In genomic region chr1:87956072-87956471, GRCh38 we compare ENCODE assay signal across 12 cellular contexts.
DNase-seq lines count a peak whose midpoint lies in the region; ATAC-seq and TF ChIP-seq lines count a peak whose summit lies in the region.
"Had no signal": no experiment of that assay in that cellular context is flagged by ENCODE, and none has a peak within 500 bp of the region (broad histone marks: within the 10 kb centered on the region; RNA-seq: fewer than 3 reads in every experiment).

No MANE protein-coding gene starts in this region.

- no peak overlapping the region for H2AFZ ChIP-seq in hepatocyte
- H2AFZ ChIP-seq: PC-9 had no signal

- ATAC-seq in GM21390 (IDR thresholded peaks at IDR 0.05; ENCODE audit: unreplicated experiment): no peak

- no peaks in the 10 kb centered on the region for H3K27me3 ChIP-seq in hepatocyte
- no peaks in the 10 kb centered on the region for H3K27me3 ChIP-seq in uterus
- no peaks in the 10 kb centered on the region for H3K27me3 ChIP-seq in suprapubic skin

- no peaks in the 10 kb centered on the region for H3K9me2 ChIP-seq in hepatocyte (replicated peaks; ENCODE audit: insufficient read depth)

- H3K27ac ChIP-seq in hepatocyte: peak overlapping the region; percentile 48
- no peak overlapping the region for H3K27ac ChIP-seq in uterus
- no peak overlapping the region for H3K27ac ChIP-seq in suprapubic skin
- H3K27ac ChIP-seq: 22Rv1, PC-9 had no signal

- H3K9me3 ChIP-seq in hepatocyte (ENCODE audit: low read depth) (no peaks in the 10 kb centered on the region), uterus (no peaks in the 10 kb centered on the region), suprapubic skin (no peaks in the 10 kb centered on the region)

- TF ChIP-seq CTCF in hepatocyte (IDR thresholded peaks at IDR 0.05; ENCODE audit: poor library complexity): no peak
- TF ChIP-seq CTCF in uterus (IDR thresholded peaks at IDR 0.05): no peak
- TF ChIP-seq CTCF in suprapubic skin (IDR thresholded peaks at IDR 0.05): no peak

- intact Hi-C loops in uterus (cut with DNase I; ENCODE audit: low total_unique reads): no loop called here

- 45% methylated on average over 6 of the region's 6 CpGs for WGBS in hepatocyte (ENCODE audit: low lambda C conversion rate, missing lambda C conversion rate)
- 60% methylated on average over 6 of the region's 6 CpGs for WGBS in suprapubic skin

- H3K36me3 ChIP-seq in hepatocyte (replicated peaks; ENCODE audit: insufficient read depth, low read depth): no peaks in the 10 kb centered on the region
- no peaks in the 10 kb centered on the region for H3K36me3 ChIP-seq in uterus
- no peaks in the 10 kb centered on the region for H3K36me3 ChIP-seq in suprapubic skin

- no peak for TF ChIP-seq POLR2A in uterus (IDR thresholded peaks at IDR 0.05)
- no peak for TF ChIP-seq POLR2A in suprapubic skin (IDR thresholded peaks at IDR 0.05)

- H3K79me2 ChIP-seq in hepatocyte: no peaks in the 10 kb centered on the region

- no peak overlapping the region for H3K4me2 ChIP-seq in hepatocyte
- H3K4me2 ChIP-seq: PC-9 had no signal

- DNase-seq in NCI-H82 (lab: John Stamatoyannopoulos, UW) (peak; percentile 36), NCI-H82 treated with DMSO at 0.1 percent for 48 hours (lab: John Stamatoyannopoulos, UW; ENCODE audit: unreplicated experiment) (no peak), brain pericyte (ENCODE audit: low read depth, low spot score) (peak; percentile 13), hepatocyte (ENCODE audit: low spot score) (peak; percentile 32), uterus (peak; percentile 27 to 33), suprapubic skin (ENCODE audit: low spot score in 2 of 2) (no peak), NCI-H1048 (lab: John Stamatoyannopoulos, UW) (no peak)
- DNase-seq: cortex of kidney, KBM-7 had no signal

- H3K4me3 ChIP-seq in hepatocyte: no peak overlapping the region
- no peak overlapping the region for H3K4me3 ChIP-seq in uterus
- no peak overlapping the region for H3K4me3 ChIP-seq in suprapubic skin
- H3K4me3 ChIP-seq: PC-9 had no signal

- H3K4me1 ChIP-seq in hepatocyte (ENCODE audit: insufficient read depth): peaks cover 16% of the 10 kb centered on the region
- no peaks in the 10 kb centered on the region for H3K4me1 ChIP-seq in uterus
- H3K4me1 ChIP-seq in suprapubic skin: peaks cover 4% of the 10 kb centered on the region

- no peaks in the 10 kb centered on the region for H4K20me1 ChIP-seq in hepatocyte (ENCODE audit: insufficient read depth, poor library complexity, severe bottlenecking)

- TF ChIP-seq EP300 in suprapubic skin (IDR thresholded peaks at IDR 0.05): no peak

Comparison
In these comparisons a context has a peak if more than half of its experiments do, and no peak if none do; other contexts are left out.
1. DNase-seq: peak in NCI-H82 (single experiment), brain pericyte (single experiment), hepatocyte (single experiment) and uterus (2 of 2); none in NCI-H82 treated with DMSO at 0.1 percent for 48 hours (single experiment), suprapubic skin (0 of 2) and NCI-H1048 (single experiment).